Comparison of ENCODE assay signal across 1 cellular context in genomic region chr12:105427883-105428282, GRCh38.
TF ChIP-seq lines count a peak whose summit lies in the region.

No MANE protein-coding gene starts in this region.

TF ChIP-seq in GM12878, 131 proteins besides CTCF, POLR2A, EP300 and RAD21 (continued from another document):
- TF ChIP-seq TCF7 (IDR thresholded peaks at IDR 0.05; ENCODE audit: borderline replicate concordance) (no peak), CUX1 (IDR thresholded peaks at IDR 0.05; ENCODE audit: insufficient replicate concordance, low read depth, low read length) (no peak), IRF4 (IDR thresholded peaks at IDR 0.05; ENCODE audit: low read depth, low read length) (no peak), CREB1 (IDR thresholded peaks at IDR 0.05; ENCODE audit: low read depth) (no peak), PBX3 (IDR thresholded peaks at IDR 0.05; ENCODE audit: insufficient replicate concordance, low read depth, low read length) (no peak), HCFC1 (IDR thresholded peaks at IDR 0.05; ENCODE audit: low read length) (no peak), SREBF1 (IDR thresholded peaks at IDR 0.05; ENCODE audit: low read length) (no peak), STAT3 (IDR thresholded peaks at IDR 0.05; ENCODE audit: low read depth, low read length) (no peak), REST (IDR thresholded peaks at IDR 0.05; ENCODE audit: low read depth, low read length) (no peak), JUND (IDR thresholded peaks at IDR 0.05; ENCODE audit: low read depth, low read length) (no peak), RB1 (IDR thresholded peaks at IDR 0.05; ENCODE audit: borderline replicate concordance) (no peak), E4F1 (IDR thresholded peaks at IDR 0.05; ENCODE audit: borderline replicate concordance, partially characterized antibody) (no peak), EGR1 (IDR thresholded peaks at IDR 0.05; ENCODE audit: borderline replicate concordance in 1 of 2, low read depth in 2 of 2, low read length in 2 of 2) (no peak), SUPT20H (IDR thresholded peaks at IDR 0.05; ENCODE audit: borderline replicate concordance, control insufficient read depth, low read depth, low read length) (no peak), POLR2AphosphoS5 (IDR thresholded peaks at IDR 0.05; ENCODE audit: low read length) (no peak)
